7 cellular contexts compared by ENCODE assay signal in the genomic region with DNA sequence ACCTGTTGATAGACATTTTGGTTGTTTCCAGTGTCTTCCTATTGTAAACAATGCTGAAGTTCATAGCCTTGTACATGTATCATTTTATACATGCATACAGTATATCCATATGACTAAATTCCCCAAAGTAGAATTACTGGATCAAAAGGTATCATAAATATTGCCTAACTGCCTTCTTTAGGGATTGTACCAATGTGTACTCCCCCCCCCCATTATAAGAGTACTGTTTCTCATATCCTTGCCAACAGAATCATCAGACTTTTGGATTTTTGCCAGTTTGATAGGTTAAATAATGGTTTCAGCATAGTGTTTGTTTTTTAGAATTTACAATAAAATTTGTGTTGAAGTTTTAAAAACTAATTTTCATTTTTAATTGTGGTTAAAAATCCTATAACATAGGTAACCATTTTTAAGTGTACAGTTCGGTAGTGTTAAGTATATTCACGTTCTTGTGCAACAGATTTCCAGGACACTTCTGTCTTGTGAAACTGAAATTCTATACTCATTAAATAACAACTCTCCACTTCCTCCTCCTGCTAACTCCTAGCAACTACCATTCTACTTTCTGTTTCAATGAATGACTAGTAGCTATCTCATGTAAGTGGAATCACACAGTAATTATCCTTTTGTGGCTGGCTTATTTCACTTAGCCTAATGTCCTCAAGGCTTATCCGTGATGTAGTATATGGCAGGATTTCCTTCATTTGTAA. TPM values are rescaled to one million over a fixed set of nuclear protein-coding genes. Genes with fewer than 3 reads are reported as not detected.
DNase-seq lines count a peak whose midpoint lies in the region; ATAC-seq, FAIRE-seq and TF ChIP-seq lines count a peak whose summit lies in the region.

No MANE protein-coding gene starts in this region.

- H3K4me3 ChIP-seq in RWPE2 (ENCODE audit: severe bottlenecking) (no peak overlapping the region), kidney (ENCODE audit: low read length in 2 of 2) (peak overlapping the region; percentile 25 to 41)

- DNase-seq in LHCN-M2 (ENCODE audit: low read depth) (peak; percentile 80), RWPE2 (ENCODE audit: low spot score) (no peak), kidney (no peak), activated gamma-delta T cell treated with Interleukin-2 at 50 U/mL for 16 hours (no peak), middle frontal gyrus (ENCODE audit: extremely low spot score, low spot score) (no peak)

- ATAC-seq in GM18505 (IDR thresholded peaks at IDR 0.05; ENCODE audit: unreplicated experiment) (peak; percentile 98), GM21825 (IDR thresholded peaks at IDR 0.05; ENCODE audit: unreplicated experiment) (peak; percentile 96), RWPE2 (ENCODE audit: low read depth) (peak; percentile 78)

- H3K9me3 ChIP-seq in RWPE2 (ENCODE audit: severe bottlenecking) (no peaks in the 10 kb centered on the region), kidney (ENCODE audit: control insufficient read depth in 1 of 2, low read length in 2 of 2) (no peaks in the 10 kb centered on the region)

- no peak for TF ChIP-seq POLR2A in GM18505 (IDR thresholded peaks at IDR 0.05; ENCODE audit: borderline replicate concordance, extremely low read depth, insufficient read depth, insufficient read length)

- peaks cover 42% of the 10 kb centered on the region for H3K4me1 ChIP-seq in RWPE2 (ENCODE audit: insufficient read depth, poor library complexity, severe bottlenecking)
- peaks cover 6 to 12% of the 10 kb centered on the region in 2 donors for H3K4me1 ChIP-seq in kidney (ENCODE audit: control insufficient read depth in 1 of 2, insufficient read depth in 1 of 2, low read depth in 1 of 2, low read length in 2 of 2)

- FAIRE-seq in kidney (lab: Jason Lieb, UNC): peak; percentile 55

- H3K36me3 ChIP-seq in RWPE2 (ENCODE audit: low read depth) (no peaks in the 10 kb centered on the region), kidney (ENCODE audit: control insufficient read depth in 1 of 2, insufficient read depth in 2 of 2, low read length in 2 of 2) (no peaks in the 10 kb centered on the region)

- H3K27me3 ChIP-seq in RWPE2 (ENCODE audit: insufficient read depth, poor library complexity, severe bottlenecking): no peaks in the 10 kb centered on the region

- intact Hi-C loops in kidney (cut with DNase I): no loop called here

- TF ChIP-seq CTCF in RWPE2 (IDR thresholded peaks at IDR 0.05; ENCODE audit: poor library complexity, severe bottlenecking) (no peak), kidney (IDR thresholded peaks at IDR 0.05; ENCODE audit: borderline replicate concordance, extremely low read depth, insufficient read depth) (no peak)

- no peak overlapping the region for H3K9ac ChIP-seq in kidney (ENCODE audit: low read length in 2 of 2)

- H3K27ac ChIP-seq in RWPE2 (ENCODE audit: poor library complexity, severe bottlenecking) (peak overlapping the region; percentile 92), kidney (ENCODE audit: low read depth in 2 of 2, low read length in 2 of 2) (peak overlapping the region in 1 of 2 donors; percentile 68)

RNA-seq across cellular contexts. Expression of gene MAP3K13, which starts 30.8 kb away (rescaled TPM):
- total RNA-seq in LHCN-M2 (2014; rRNA removed) (18.0 and 18.6 TPM in 2 replicates), kidney (44.1 TPM)
- 10.1 TPM for polyA plus RNA-seq in LHCN-M2 (2012)
- polyA plus RNA-seq in kidney (ENCODE audit: insufficient read depth, low read depth, low replicate concordance): 33.0 TPM
